ENCODE assay signal across 10 cellular contexts in the genomic region with DNA sequence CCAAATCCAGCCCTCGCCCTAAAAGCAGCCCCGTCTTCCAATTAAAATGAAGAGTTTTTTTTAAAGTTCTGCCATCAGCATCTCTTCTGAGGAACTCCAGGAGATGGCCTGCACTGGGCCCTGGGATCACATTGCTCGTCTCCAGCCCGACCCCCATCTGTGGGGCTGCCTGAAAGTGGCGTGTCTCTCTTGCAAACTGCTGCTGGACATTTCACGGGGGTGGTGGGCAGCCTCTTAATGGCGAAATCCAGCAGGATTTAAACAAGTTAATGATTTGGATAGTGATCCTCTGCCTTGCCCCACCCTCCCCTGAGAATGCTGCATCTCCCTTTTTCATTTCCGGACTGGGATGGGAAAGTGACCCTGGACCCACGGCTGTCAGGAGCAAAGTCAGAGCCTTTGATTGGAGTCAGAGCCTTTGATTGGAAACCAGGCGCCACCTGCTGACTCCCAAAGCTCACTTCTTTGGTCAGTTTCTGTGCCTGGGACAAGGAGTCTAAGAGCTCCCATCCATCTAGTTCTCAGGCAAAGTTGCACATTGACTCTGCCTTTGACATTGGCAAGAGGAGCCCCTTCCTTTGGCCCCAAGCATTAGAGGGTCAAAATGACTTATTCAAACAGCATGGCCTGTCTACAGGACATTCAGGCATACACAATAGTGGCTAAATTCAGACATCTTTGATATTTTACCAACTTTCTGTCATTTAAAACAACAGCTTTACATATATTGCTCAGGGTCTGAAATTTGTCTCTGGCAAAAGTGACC.
DNase-seq lines count a peak whose midpoint lies in the region; ATAC-seq, FAIRE-seq and TF ChIP-seq lines count a peak whose summit lies in the region.
"Had no signal": no experiment of that assay in that cellular context is flagged by ENCODE, and none has a peak within 500 bp of the region (broad histone marks: within the 10 kb centered on the region; RNA-seq: fewer than 3 reads in every experiment).

No MANE protein-coding gene starts in this region.

- CTCF ChIA-PET in activated CD4-positive, alpha-beta memory T cell treated with anti-CD3 and anti-CD28 coated beads for 36 hours (lab: Charles Lee) = interaction anchor here (1.0 to 1.4 kb wide), 3 partner anchors 11 to 559 kb away, joined by 4 to 6 read pairs (median 5); no protein-coding TSS in a partner anchor
- CTCF ChIA-PET in activated CD4-positive, alpha-beta memory T cell treated with anti-CD3 and anti-CD28 coated beads, Interleukin-2, amount 10 ng/mL, durations not matched to agents 7 days and 5 days (lab: Charles Lee) = interaction anchor here (1.0 to 1.2 kb wide), 2 partner anchors 9 to 10 kb away, joined by 3 read pairs; no protein-coding TSS in a partner anchor

- H3K9me3 Mint-ChIP-seq in activated CD4-positive, alpha-beta memory T cell treated with anti-CD3 and anti-CD28 coated beads for 36 hours = no peaks in the 10 kb centered on the region
- no peaks in the 10 kb centered on the region for H3K9me3 Mint-ChIP-seq in activated CD4-positive, alpha-beta memory T cell treated with anti-CD3 and anti-CD28 coated beads, Interleukin-2, amount 10 ng/mL, durations not matched to agents 7 days and 5 days
- no peaks in the 10 kb centered on the region for H3K9me3 Mint-ChIP-seq in progenitor cell of endocrine pancreas (ENCODE audit: low read depth)
- H3K9me3 Mint-ChIP-seq: central memory CD8-positive, alpha-beta T cell had no signal

- no peak overlapping the region for H3K27ac Mint-ChIP-seq in activated CD4-positive, alpha-beta memory T cell treated with anti-CD3 and anti-CD28 coated beads for 36 hours
- no peak overlapping the region for H3K27ac Mint-ChIP-seq in activated CD4-positive, alpha-beta memory T cell treated with anti-CD3 and anti-CD28 coated beads, Interleukin-2, amount 10 ng/mL, durations not matched to agents 7 days and 5 days
- no peak overlapping the region for H3K27ac Mint-ChIP-seq in progenitor cell of endocrine pancreas

- H3K4me3 Mint-ChIP-seq in activated CD4-positive, alpha-beta memory T cell treated with anti-CD3 and anti-CD28 coated beads for 36 hours = no peak overlapping the region
- H3K4me3 Mint-ChIP-seq in activated CD4-positive, alpha-beta memory T cell treated with anti-CD3 and anti-CD28 coated beads, Interleukin-2, amount 10 ng/mL, durations not matched to agents 7 days and 5 days = no peak overlapping the region
- no peak overlapping the region for H3K4me3 Mint-ChIP-seq in progenitor cell of endocrine pancreas (ENCODE audit: low read depth)
- H3K4me3 Mint-ChIP-seq: central memory CD8-positive, alpha-beta T cell had no signal

- peak; percentile 7 for FAIRE-seq in TTC549 (lab: Jason Lieb, UNC)
- FAIRE-seq: GM18507 had no signal

- no peak for ATAC-seq in HG03135 (IDR thresholded peaks at IDR 0.05; ENCODE audit: unreplicated experiment)

- peak; percentile 70 for TF ChIP-seq CTCF in progenitor cell of endocrine pancreas (IDR thresholded peaks at IDR 0.05; ENCODE audit: unreplicated experiment)

- H3K27me3 Mint-ChIP-seq in activated CD4-positive, alpha-beta memory T cell treated with anti-CD3 and anti-CD28 coated beads for 36 hours = peaks cover 9% of the 10 kb centered on the region
- H3K27me3 Mint-ChIP-seq in activated CD4-positive, alpha-beta memory T cell treated with anti-CD3 and anti-CD28 coated beads, Interleukin-2, amount 10 ng/mL, durations not matched to agents 7 days and 5 days = no peaks in the 10 kb centered on the region
- H3K27me3 Mint-ChIP-seq in progenitor cell of endocrine pancreas = peaks cover 14% of the 10 kb centered on the region

- no peaks in the 10 kb centered on the region for H3K36me3 Mint-ChIP-seq in activated CD4-positive, alpha-beta memory T cell treated with anti-CD3 and anti-CD28 coated beads for 36 hours
- H3K36me3 Mint-ChIP-seq in activated CD4-positive, alpha-beta memory T cell treated with anti-CD3 and anti-CD28 coated beads, Interleukin-2, amount 10 ng/mL, durations not matched to agents 7 days and 5 days (ENCODE audit: low read depth) = no peaks in the 10 kb centered on the region
- H3K36me3 Mint-ChIP-seq in progenitor cell of endocrine pancreas (ENCODE audit: insufficient read depth) = no peaks in the 10 kb centered on the region

- H3K4me1 Mint-ChIP-seq in activated CD4-positive, alpha-beta memory T cell treated with anti-CD3 and anti-CD28 coated beads for 36 hours (ENCODE audit: low read depth) = no peaks in the 10 kb centered on the region
- H3K4me1 Mint-ChIP-seq in activated CD4-positive, alpha-beta memory T cell treated with anti-CD3 and anti-CD28 coated beads, Interleukin-2, amount 10 ng/mL, durations not matched to agents 7 days and 5 days = no peaks in the 10 kb centered on the region
- H3K4me1 Mint-ChIP-seq in progenitor cell of endocrine pancreas (ENCODE audit: low read depth) = peaks cover 2% of the 10 kb centered on the region
- H3K4me1 Mint-ChIP-seq: central memory CD8-positive, alpha-beta T cell had no signal

- intact Hi-C loops in activated CD4-positive, alpha-beta memory T cell treated with anti-CD3 and anti-CD28 coated beads for 36 hours (cut with micrococcal nuclease) = no loop called here

- peak; percentile 30 for DNase-seq in activated CD4-positive, alpha-beta memory T cell treated with anti-CD3 and anti-CD28 coated beads for 36 hours
- no peak for DNase-seq in activated CD4-positive, alpha-beta memory T cell treated with anti-CD3 and anti-CD28 coated beads, Interleukin-2, amount 10 ng/mL, durations not matched to agents 7 days and 5 days
- DNase-seq in NCI-H1105 (lab: John Stamatoyannopoulos, UW) (peak; percentile 52), glomerular endothelial cell (ENCODE audit: extremely low read depth, low read depth, low spot score) (peak; percentile 47), progenitor cell of endocrine pancreas (ENCODE audit: low spot score, unreplicated experiment) (peak; percentile 46), KG1 (lab: John Stamatoyannopoulos, UW) (no peak)

- POLR2A ChIA-PET in activated CD4-positive, alpha-beta memory T cell treated with anti-CD3 and anti-CD28 coated beads for 36 hours (lab: Charles Lee) = no interaction called here
- POLR2A ChIA-PET in activated CD4-positive, alpha-beta memory T cell treated with anti-CD3 and anti-CD28 coated beads, Interleukin-2, amount 10 ng/mL, durations not matched to agents 7 days and 5 days (lab: Charles Lee) = no interaction called here

Comparison
In these comparisons a context has a peak if more than half of its experiments do, and no peak if none do; other contexts are left out.
1. DNase-seq: peak in activated CD4-positive, alpha-beta memory T cell treated with anti-CD3 and anti-CD28 coated beads for 36 hours (single experiment), NCI-H1105 (single experiment), glomerular endothelial cell (single experiment) and progenitor cell of endocrine pancreas (single experiment); none in activated CD4-positive, alpha-beta memory T cell treated with anti-CD3 and anti-CD28 coated beads, Interleukin-2, amount 10 ng/mL, durations not matched to agents 7 days and 5 days (single experiment) and KG1 (single experiment).